In the genomic region with DNA sequence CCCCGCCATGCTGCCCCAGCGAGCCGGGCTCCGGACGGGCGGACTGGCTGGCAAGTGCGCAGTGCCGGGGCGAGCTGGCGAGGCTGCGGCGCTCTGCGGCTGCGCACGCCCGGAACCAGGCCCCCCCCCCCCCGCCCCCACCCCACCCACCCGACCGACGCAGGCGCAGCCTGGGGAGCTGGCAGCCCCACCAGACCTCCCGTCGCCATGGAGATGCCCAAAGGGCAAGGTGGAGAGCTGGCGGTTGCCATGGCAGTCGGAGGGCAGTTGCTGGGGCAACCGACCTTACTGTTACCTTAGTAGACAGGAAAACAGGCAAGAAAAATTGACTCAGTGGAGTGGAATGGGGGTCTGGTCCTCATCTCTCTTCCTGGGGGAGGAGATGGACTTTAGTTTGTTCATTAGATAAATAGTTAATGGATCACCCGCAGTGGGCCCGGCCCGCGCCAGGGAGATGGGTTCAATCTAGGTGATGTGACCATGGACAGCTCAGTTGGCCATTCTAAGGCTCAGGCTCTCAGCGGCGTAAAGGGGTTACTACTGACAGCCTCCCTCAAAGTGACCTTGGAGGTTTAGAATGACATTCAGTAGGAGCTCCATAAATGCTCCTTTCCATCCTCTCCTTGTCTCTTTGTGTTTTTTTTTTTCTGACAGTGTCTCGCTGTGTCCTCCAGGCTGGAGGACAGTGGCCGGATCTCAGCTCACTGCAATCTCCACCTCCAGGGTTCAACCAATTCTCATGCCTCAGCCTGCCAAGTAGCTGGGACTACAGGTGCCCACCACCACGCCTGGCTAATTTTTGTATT, we compare ENCODE assay signal across 8 cellular contexts. TPM values are rescaled to one million over a fixed set of nuclear protein-coding genes. Genes with fewer than 3 reads are reported as not detected.
DNase-seq lines count a peak whose midpoint lies in the region; ATAC-seq and TF ChIP-seq lines count a peak whose summit lies in the region.

A gene with protein sequence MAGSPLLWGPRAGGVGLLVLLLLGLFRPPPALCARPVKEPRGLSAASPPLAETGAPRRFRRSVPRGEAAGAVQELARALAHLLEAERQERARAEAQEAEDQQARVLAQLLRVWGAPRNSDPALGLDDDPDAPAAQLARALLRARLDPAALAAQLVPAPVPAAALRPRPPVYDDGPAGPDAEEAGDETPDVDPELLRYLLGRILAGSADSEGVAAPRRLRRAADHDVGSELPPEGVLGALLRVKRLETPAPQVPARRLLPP (minus strand): TSS at position 87 of the 806 bp plus-strand sequence. CDS start 78 bp downstream, at position 9.

- H3K4me3 ChIP-seq in SU-DHL-6 (ENCODE audit: insufficient read depth, low read length, poor library complexity, severe bottlenecking) = peak within 1 kb of the TSS; percentile 48
- no peak within 1 kb of the TSS for H3K4me3 ChIP-seq in osteoblast (ENCODE audit: insufficient read depth, low read length)

- TF ChIP-seq CTCF in SU-DHL-6 (IDR thresholded peaks at IDR 0.05; ENCODE audit: insufficient read depth, low read length, poor library complexity, severe bottlenecking) (no peak), osteoblast (IDR thresholded peaks at IDR 0.05; ENCODE audit: extremely low read depth, low read depth, low read length) (no peak), omental fat pad (IDR thresholded peaks at IDR 0.05) (no peak)

- H2AFZ ChIP-seq in SU-DHL-6 (ENCODE audit: low read depth, low read length, severe bottlenecking) (peak within 1 kb of the TSS; percentile 34), osteoblast (ENCODE audit: low read length) (no peak within 1 kb of the TSS)

- H4K20me1 ChIP-seq in SU-DHL-6 (ENCODE audit: low read depth, low read length) = no peaks in the 10 kb centered on the region
- H4K20me1 ChIP-seq in osteoblast (ENCODE audit: insufficient read depth, low read length) = no peaks in the 10 kb centered on the region

- H3K9me3 ChIP-seq in SU-DHL-6 (ENCODE audit: insufficient read depth, low read length) (no peaks in the 10 kb centered on the region), osteoblast (ENCODE audit: low read depth, low read length) (no peaks in the 10 kb centered on the region)

- no peaks in the 10 kb centered on the region for H3K4me1 ChIP-seq in osteoblast (ENCODE audit: insufficient read depth, low read length)

- H3K4me2 ChIP-seq in SU-DHL-6 (ENCODE audit: low read depth, low read length, poor library complexity, severe bottlenecking) (peak within 1 kb of the TSS; percentile 65), osteoblast (ENCODE audit: insufficient read depth, low read length) (no peak within 1 kb of the TSS)

- no peaks in the 10 kb centered on the region for H3K9me2 ChIP-seq in SU-DHL-6 (replicated peaks; ENCODE audit: insufficient read depth, low read length)

- peak within 1 kb of the TSS; percentile 48; the same call in 1 of the 2 replicates for H3K9ac ChIP-seq in SU-DHL-6 (ENCODE audit: low read length)

- H3K36me3 ChIP-seq in SU-DHL-6 (ENCODE audit: low read length) (no peaks in the 10 kb centered on the region), osteoblast (ENCODE audit: insufficient read depth, low read length) (no peaks in the 10 kb centered on the region)

- no peak within 1 kb of the TSS for H3K27ac ChIP-seq in SU-DHL-6 (ENCODE audit: low read depth, low read length)
- H3K27ac ChIP-seq in osteoblast (ENCODE audit: low read depth, low read length) = no peak within 1 kb of the TSS

- H3K79me2 ChIP-seq in SU-DHL-6 (ENCODE audit: insufficient read depth, low read length) = no peaks in the 10 kb centered on the region
- no peaks in the 10 kb centered on the region for H3K79me2 ChIP-seq in osteoblast (ENCODE audit: insufficient read depth, low read length)

- H3K27me3 ChIP-seq in SU-DHL-6 (ENCODE audit: low read length) (no peaks in the 10 kb centered on the region), osteoblast (ENCODE audit: insufficient read depth, low read length) (peaks cover 20% of the 10 kb centered on the region)

- no peaks in the 10 kb centered on the region for H3F3A ChIP-seq in SU-DHL-6 (ENCODE audit: insufficient read depth)

- peak; percentile 19 for DNase-seq in stimulated activated CD4-positive, alpha-beta T cell treated with anti-CD3 and anti-CD28 coated beads, Interleukin-15, amount 100 ng/mL, for 24 hours
- no peak for DNase-seq in stimulated activated CD4-positive, alpha-beta T cell treated with anti-CD3 and anti-CD28 coated beads, Interleukin-4, amount 100 ng/mL, for 1 hour
- peak; percentile 23 for DNase-seq in effector CD4-positive, alpha-beta T cell
- DNase-seq in osteoblast (ENCODE audit: insufficient read length, low spot score, missing footprints) = peak; percentile 56
- DNase-seq in omental fat pad (ENCODE audit: low spot score) = no peak

- no peak for ATAC-seq in omental fat pad (ENCODE audit: low FRiP score)
- ATAC-seq in GM18498 (IDR thresholded peaks at IDR 0.05; ENCODE audit: unreplicated experiment) = no peak
- no peak for ATAC-seq in HG02938 (IDR thresholded peaks at IDR 0.05; ENCODE audit: unreplicated experiment)

RNA-seq across cellular contexts. Expression of the gene that starts here (rescaled TPM):
- total RNA-seq in osteoblast (not detected in 2 replicates), omental fat pad (1 to 10 TPM in 2 of 4 donors, under 1 TPM in 1, not detected in 1; 0.93 to 2.3 (median 1.4) TPM)

Comparison
In these comparisons a context has a peak if more than half of its experiments do, and no peak if none do; other contexts are left out.
1. DNase-seq: peak in stimulated activated CD4-positive, alpha-beta T cell treated with anti-CD3 and anti-CD28 coated beads, Interleukin-15, amount 100 ng/mL, for 24 hours (single experiment) and effector CD4-positive, alpha-beta T cell (single experiment); none in stimulated activated CD4-positive, alpha-beta T cell treated with anti-CD3 and anti-CD28 coated beads, Interleukin-4, amount 100 ng/mL, for 1 hour (single experiment) and omental fat pad (single experiment).
2. Peak in DNase-seq in osteoblast; RNA of the gene not detected or under 1 TPM.